Comparison of ENCODE assay signal across 11 cellular contexts in the genomic region with DNA sequence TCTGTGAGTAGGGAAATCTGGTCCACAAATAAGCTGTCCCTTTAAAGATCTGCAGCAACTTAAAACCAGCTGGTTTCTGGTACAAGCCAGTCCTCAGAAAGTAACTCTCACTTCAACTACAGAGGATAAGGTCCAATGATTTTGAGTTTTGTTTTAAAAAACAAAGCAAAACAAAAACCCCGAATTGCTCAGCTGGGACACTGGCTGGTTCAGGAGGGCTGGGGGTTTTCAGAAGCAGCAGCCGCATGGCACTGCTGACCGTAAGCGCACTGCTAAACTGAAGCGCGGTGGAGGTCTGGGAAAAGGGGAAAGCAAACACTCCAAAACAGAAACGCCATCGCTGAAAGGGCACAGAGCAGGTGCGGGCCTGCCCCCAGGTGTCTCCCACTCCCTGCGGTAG. TPM values are rescaled to one million over a fixed set of nuclear protein-coding genes. Genes with fewer than 3 reads are reported as not detected.
A peak's percentile ranks its signal among the peaks of the same experiment; 100 is the strongest.
DNase-seq lines count a peak whose midpoint lies in the region; ATAC-seq, FAIRE-seq and TF ChIP-seq lines count a peak whose summit lies in the region.
"Had no signal": no experiment of that assay in that cellular context is flagged by ENCODE, and none has a peak within 500 bp of the region (broad histone marks: within the 10 kb centered on the region; RNA-seq: fewer than 3 reads in every experiment).

No MANE protein-coding gene starts in this region.

- H3K27me3 ChIP-seq in BLaER1 treated with 17β-estradiol and CSF1 and Interleukin-3, amounts not matched to agents 10 nM and 100 nM: peaks cover 0 to 25% (median 0%) of the 10 kb centered on the region in 11 experiments; a peak in 4 of 22 replicates

- peaks cover 0 to 12% (median 0%) of the 10 kb centered on the region in 11 experiments; a peak in 5 of 22 replicates for H3K36me3 ChIP-seq in BLaER1 treated with 17β-estradiol and CSF1 and Interleukin-3, amounts not matched to agents 10 nM and 100 nM

- H3K27ac ChIP-seq in BLaER1 treated with 17β-estradiol and CSF1 and Interleukin-3, amounts not matched to agents 10 nM and 100 nM: peak overlapping the region in 3 of 11 experiments; percentile 16 to 34 (median 30); a peak in 4 of 22 replicates

- no peaks in the 10 kb centered on the region for H3K27me3 Mint-ChIP-seq in WTC11 (ENCODE audit: low read depth)
- H3K27me3 Mint-ChIP-seq in activated T-helper 2 cell treated with anti-CD3 and anti-CD28 coated beads, Interferon-gamma antibody, Interleukin-2, Interleukin-4, amounts not matched to agents 10 μg/mL and 5 μg/mL and 100 μg/mL, durations not matched to agents 14 hours and 24 hours and 36 hours (ENCODE audit: low read depth): no peaks in the 10 kb centered on the region
- H3K27me3 Mint-ChIP-seq: activated naive CD8-positive, alpha-beta T cell treated with anti-CD3 and anti-CD28 coated beads, Interleukin-2, amount 10 ng/mL, durations not matched to agents 7 days and 5 days had no signal

- no peaks in the 10 kb centered on the region for H3K9me3 ChIP-seq in BLaER1 treated with 17β-estradiol and CSF1 and Interleukin-3, amounts not matched to agents 10 nM and 100 nM (replicated peaks in 1 of 11)
- H3K9me3 ChIP-seq: HAP-1 had no signal

- peaks cover 0 to 56% (median 47%) of the 10 kb centered on the region in 10 experiments; a peak in 18 of 20 replicates for H3K4me1 ChIP-seq in BLaER1 treated with 17β-estradiol and CSF1 and Interleukin-3, amounts not matched to agents 10 nM and 100 nM
- H3K4me1 ChIP-seq: HAP-1 had no signal

- no peak for TF ChIP-seq CTCF in WTC11 (IDR thresholded peaks at IDR 0.05)

- no peak overlapping the region for H3K4me3 Mint-ChIP-seq in WTC11
- H3K4me3 Mint-ChIP-seq in activated T-helper 2 cell treated with anti-CD3 and anti-CD28 coated beads, Interferon-gamma antibody, Interleukin-2, Interleukin-4, amounts not matched to agents 10 μg/mL and 5 μg/mL and 100 μg/mL, durations not matched to agents 14 hours and 24 hours and 36 hours (ENCODE audit: low read depth): no peak overlapping the region
- H3K4me3 Mint-ChIP-seq: activated naive CD8-positive, alpha-beta T cell treated with anti-CD3 and anti-CD28 coated beads, Interleukin-2, amount 10 ng/mL, durations not matched to agents 7 days and 5 days had no signal

- peak overlapping the region; percentile 94; the same call in 1 of the 2 replicates for H3K27ac Mint-ChIP-seq in WTC11
- H3K27ac Mint-ChIP-seq in activated T-helper 2 cell treated with anti-CD3 and anti-CD28 coated beads, Interferon-gamma antibody, Interleukin-2, Interleukin-4, amounts not matched to agents 10 μg/mL and 5 μg/mL and 100 μg/mL, durations not matched to agents 14 hours and 24 hours and 36 hours: no peak overlapping the region
- H3K27ac Mint-ChIP-seq: activated naive CD8-positive, alpha-beta T cell treated with anti-CD3 and anti-CD28 coated beads, Interleukin-2, amount 10 ng/mL, durations not matched to agents 7 days and 5 days had no signal

- peak overlapping the region in 3 of 11 experiments; percentile 5 to 25 (median 21); a peak in 2 of 22 replicates for H3K9ac ChIP-seq in BLaER1 treated with 17β-estradiol and CSF1 and Interleukin-3, amounts not matched to agents 10 nM and 100 nM

- CTCF ChIA-PET in WTC11 (lab: Charles Lee): interaction anchor here (1.0 to 1.3 kb wide), 2 partner anchors 60 to 134 kb away, joined by 3 read pairs; no protein-coding TSS in a partner anchor

- FAIRE-seq in GM19239 (lab: Jason Lieb, UNC): peak; percentile 79

- H3K4me2 ChIP-seq in BLaER1 treated with 17β-estradiol and CSF1 and Interleukin-3, amounts not matched to agents 10 nM and 100 nM: peak overlapping the region; percentile 12 to 88 (median 71); a peak in 19 of 22 replicates

- H3K36me3 Mint-ChIP-seq in WTC11: 0 out of 2 replicates have a peak, but pooled peaks cover 3% of the 10 kb centered on the region
- H3K36me3 Mint-ChIP-seq in activated T-helper 2 cell treated with anti-CD3 and anti-CD28 coated beads, Interferon-gamma antibody, Interleukin-2, Interleukin-4, amounts not matched to agents 10 μg/mL and 5 μg/mL and 100 μg/mL, durations not matched to agents 14 hours and 24 hours and 36 hours (ENCODE audit: low read depth): peaks cover 2% of the 10 kb centered on the region

- peaks cover 26% of the 10 kb centered on the region for H3K4me1 Mint-ChIP-seq in WTC11
- H3K4me1 Mint-ChIP-seq in activated T-helper 2 cell treated with anti-CD3 and anti-CD28 coated beads, Interferon-gamma antibody, Interleukin-2, Interleukin-4, amounts not matched to agents 10 μg/mL and 5 μg/mL and 100 μg/mL, durations not matched to agents 14 hours and 24 hours and 36 hours (ENCODE audit: low read depth): peaks cover 4% of the 10 kb centered on the region

- peak; percentile 78 for ATAC-seq in HG02981 (IDR thresholded peaks at IDR 0.05; ENCODE audit: unreplicated experiment)
- ATAC-seq in WTC11: peak; percentile 39; the same call in 1 of the 2 replicates
- ATAC-seq in GM19455 (IDR thresholded peaks at IDR 0.05; ENCODE audit: unreplicated experiment): no peak

- no peaks in the 10 kb centered on the region for H3K9me3 Mint-ChIP-seq in WTC11
- H3K9me3 Mint-ChIP-seq in activated T-helper 2 cell treated with anti-CD3 and anti-CD28 coated beads, Interferon-gamma antibody, Interleukin-2, Interleukin-4, amounts not matched to agents 10 μg/mL and 5 μg/mL and 100 μg/mL, durations not matched to agents 14 hours and 24 hours and 36 hours: no peaks in the 10 kb centered on the region
- H3K9me3 Mint-ChIP-seq: activated naive CD8-positive, alpha-beta T cell treated with anti-CD3 and anti-CD28 coated beads, Interleukin-2, amount 10 ng/mL, durations not matched to agents 7 days and 5 days had no signal

- no peak overlapping the region for H3K4me3 ChIP-seq in BLaER1 treated with 17β-estradiol and CSF1 and Interleukin-3, amounts not matched to agents 10 nM and 100 nM
- H3K4me3 ChIP-seq: HAP-1 had no signal

- POLR2A ChIA-PET in WTC11 (lab: Charles Lee): no interaction called here

- intact Hi-C loops in activated T-helper 2 cell treated with anti-CD3 and anti-CD28 coated beads, Interferon-gamma antibody, Interleukin-2, Interleukin-4, amounts not matched to agents 10 μg/mL and 5 μg/mL and 100 μg/mL, durations not matched to agents 14 hours and 24 hours and 36 hours (cut with micrococcal nuclease): no loop called here

- peak; percentile 58 for DNase-seq in GM19239 (ENCODE audit: insufficient read length, low spot score)
- no peak for DNase-seq in WTC11 (ENCODE audit: low spot score)
- no peak for DNase-seq in DMS53 (lab: John Stamatoyannopoulos, UW)
- no peak for DNase-seq in activated T-helper 2 cell treated with anti-CD3 and anti-CD28 coated beads, Interferon-gamma antibody, Interleukin-2, Interleukin-4, amounts not matched to agents 10 μg/mL and 5 μg/mL and 100 μg/mL, durations not matched to agents 14 hours and 24 hours and 36 hours (ENCODE audit: low spot score)
- DNase-seq in activated CD4-positive, alpha-beta T cell treated with anti-CD3 and anti-CD28 coated beads for 4 hours: no peak
- DNase-seq: activated naive CD8-positive, alpha-beta T cell treated with anti-CD3 and anti-CD28 coated beads, Interleukin-2, amount 10 ng/mL, durations not matched to agents 7 days and 5 days; NCI-H2029 had no signal

- H4K20me1 ChIP-seq in BLaER1 treated with 17β-estradiol and CSF1 and Interleukin-3, amounts not matched to agents 10 nM and 100 nM: peaks cover 17 to 100% (median 96%) of the 10 kb centered on the region in 11 experiments; a peak in 20 of 22 replicates

TF ChIP-seq in WTC11, 78 proteins besides CTCF, POLR2A, EP300 and RAD21:
- TF ChIP-seq, protein P1, sequence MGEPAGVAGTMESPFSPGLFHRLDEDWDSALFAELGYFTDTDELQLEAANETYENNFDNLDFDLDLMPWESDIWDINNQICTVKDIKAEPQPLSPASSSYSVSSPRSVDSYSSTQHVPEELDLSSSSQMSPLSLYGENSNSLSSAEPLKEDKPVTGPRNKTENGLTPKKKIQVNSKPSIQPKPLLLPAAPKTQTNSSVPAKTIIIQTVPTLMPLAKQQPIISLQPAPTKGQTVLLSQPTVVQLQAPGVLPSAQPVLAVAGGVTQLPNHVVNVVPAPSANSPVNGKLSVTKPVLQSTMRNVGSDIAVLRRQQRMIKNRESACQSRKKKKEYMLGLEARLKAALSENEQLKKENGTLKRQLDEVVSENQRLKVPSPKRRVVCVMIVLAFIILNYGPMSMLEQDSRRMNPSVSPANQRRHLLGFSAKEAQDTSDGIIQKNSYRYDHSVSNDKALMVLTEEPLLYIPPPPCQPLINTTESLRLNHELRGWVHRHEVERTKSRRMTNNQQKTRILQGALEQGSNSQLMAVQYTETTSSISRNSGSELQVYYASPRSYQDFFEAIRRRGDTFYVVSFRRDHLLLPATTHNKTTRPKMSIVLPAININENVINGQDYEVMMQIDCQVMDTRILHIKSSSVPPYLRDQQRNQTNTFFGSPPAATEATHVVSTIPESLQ (CRISPR knock-in tag; IDR thresholded peaks at IDR 0.05): no peak
- TF ChIP-seq, protein P2, sequence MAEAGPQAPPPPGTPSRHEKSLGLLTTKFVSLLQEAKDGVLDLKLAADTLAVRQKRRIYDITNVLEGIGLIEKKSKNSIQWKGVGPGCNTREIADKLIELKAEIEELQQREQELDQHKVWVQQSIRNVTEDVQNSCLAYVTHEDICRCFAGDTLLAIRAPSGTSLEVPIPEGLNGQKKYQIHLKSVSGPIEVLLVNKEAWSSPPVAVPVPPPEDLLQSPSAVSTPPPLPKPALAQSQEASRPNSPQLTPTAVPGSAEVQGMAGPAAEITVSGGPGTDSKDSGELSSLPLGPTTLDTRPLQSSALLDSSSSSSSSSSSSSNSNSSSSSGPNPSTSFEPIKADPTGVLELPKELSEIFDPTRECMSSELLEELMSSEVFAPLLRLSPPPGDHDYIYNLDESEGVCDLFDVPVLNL (CRISPR knock-in tag; IDR thresholded peaks at IDR 0.05; ENCODE audit: borderline replicate concordance, low read depth): no peak
- TF ChIP-seq, protein P3, sequence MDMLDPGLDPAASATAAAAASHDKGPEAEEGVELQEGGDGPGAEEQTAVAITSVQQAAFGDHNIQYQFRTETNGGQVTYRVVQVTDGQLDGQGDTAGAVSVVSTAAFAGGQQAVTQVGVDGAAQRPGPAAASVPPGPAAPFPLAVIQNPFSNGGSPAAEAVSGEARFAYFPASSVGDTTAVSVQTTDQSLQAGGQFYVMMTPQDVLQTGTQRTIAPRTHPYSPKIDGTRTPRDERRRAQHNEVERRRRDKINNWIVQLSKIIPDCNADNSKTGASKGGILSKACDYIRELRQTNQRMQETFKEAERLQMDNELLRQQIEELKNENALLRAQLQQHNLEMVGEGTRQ (CRISPR knock-in tag; IDR thresholded peaks at IDR 0.05): no peak

RNA-seq across cellular contexts. Expression of a gene that starts 59.7 kb away (rescaled TPM):
- 35.6 to 41.2 TPM (median 38.8 TPM) in 3 replicates for total RNA-seq in WTC11 (2021)
- total RNA-seq in activated T-helper 2 cell treated with anti-CD3 and anti-CD28 coated beads, Interferon-gamma antibody, Interleukin-2, Interleukin-4, amounts not matched to agents 10 μg/mL and 5 μg/mL and 100 μg/mL, durations not matched to agents 14 hours and 24 hours and 36 hours: 40.6 and 41.8 TPM in 2 replicates
